ENCODE assay signal across 16 cellular contexts in genomic region chr3:138400651-138401070, GRCh38. TPM values are rescaled to one million over a fixed set of nuclear protein-coding genes. Genes with fewer than 3 reads are reported as not detected.
"Had no signal": no experiment of that assay in that cellular context is flagged by ENCODE, and none has a peak within 500 bp of the region (broad histone marks: within the 10 kb centered on the region; RNA-seq: fewer than 3 reads in every experiment).

No MANE protein-coding gene starts in this region.

- H3K36me3 ChIP-seq: ovary had no signal

- DNase-seq: activated CD4-positive, alpha-beta memory T cell treated with anti-CD3 and anti-CD28 coated beads, Interleukin-2, amount 10 ng/mL, durations not matched to agents 7 days and 5 days; activated CD4-positive, alpha-beta T cell treated with anti-CD3 and anti-CD28 coated beads for 4 hours; activated effector memory CD4-positive, alpha-beta T cell treated with anti-CD3 and anti-CD28 coated beads, Interleukin-2, amount 50 U/mL, for 16 hours; activated T-cell treated with anti-CD3 and anti-CD28 coated beads, Interleukin-2, amount 50 U/mL, for 48 hours; effector memory CD4-positive, alpha-beta T cell; ovary; small intestine; stimulated activated CD4-positive, alpha-beta T cell treated with anti-CD3 and anti-CD28 coated beads, Interleukin-4, amount 100 ng/mL, for 24 hours; stimulated activated naive CD4-positive, alpha-beta T cell; T-helper 2 cell; trophoblast cell had no signal

- H3K4me3 ChIP-seq: adrenal gland, coronary artery, ovary, SJSA1, suprapubic skin had no signal

- H3K27me3 ChIP-seq: adrenal gland, ovary, SJSA1, suprapubic skin had no signal

- H3K4me1 ChIP-seq: SJSA1, suprapubic skin had no signal

- H3K27ac ChIP-seq: coronary artery, epithelial cell of prostate, SJSA1, suprapubic skin had no signal

- H3K9me3 ChIP-seq: adrenal gland, ovary, SJSA1, suprapubic skin had no signal

RNA-seq across cellular contexts. Expression of gene MRAS, which starts 52.3 kb away (rescaled TPM):
- total RNA-seq: activated CD4-positive, alpha-beta memory T cell treated with anti-CD3 and anti-CD28 coated beads, Interleukin-2, amount 10 ng/mL, durations not matched to agents 7 days and 5 days had no signal
